ENCODE assay signal across 7 cellular contexts in the genomic region with DNA sequence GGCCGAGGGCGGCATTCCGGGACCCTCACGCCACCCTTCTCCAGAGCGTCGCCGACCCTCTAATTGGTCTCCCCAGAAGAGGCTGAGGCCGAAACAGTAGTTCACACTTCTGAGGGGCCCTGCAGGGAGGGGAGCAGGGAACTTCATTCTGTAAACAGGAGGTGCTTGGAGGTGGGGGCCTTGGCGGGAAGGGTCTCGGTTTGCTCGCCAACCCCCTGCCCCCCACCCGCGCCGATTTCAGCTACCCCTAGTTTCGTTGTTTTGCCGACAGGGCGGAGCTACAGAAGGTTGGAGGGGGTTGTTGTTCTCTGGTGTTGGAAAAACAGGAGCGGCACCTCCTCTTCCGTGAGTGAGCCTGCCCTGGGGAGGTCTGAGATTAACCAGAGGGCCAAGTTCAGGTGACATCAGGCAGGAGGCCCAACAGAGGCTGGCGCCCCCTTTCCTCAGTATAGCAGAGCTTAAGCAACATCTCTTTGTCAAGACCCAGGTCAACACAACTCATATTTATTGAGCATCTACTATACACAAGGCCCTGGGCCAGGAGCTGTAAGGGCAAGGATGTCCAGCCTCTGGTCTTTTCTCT. TPM values are rescaled to one million over a fixed set of nuclear protein-coding genes. Genes with fewer than 3 reads are reported as not detected.
A peak's percentile ranks its signal among the peaks of the same experiment; 100 is the strongest.
DNase-seq lines count a peak whose midpoint lies in the region; ATAC-seq and FAIRE-seq lines count a peak whose summit lies in the region.

No MANE protein-coding gene starts in this region.

- peaks cover 4% of the 10 kb centered on the region for H3K4me1 Mint-ChIP-seq in activated T-helper 2 cell treated with anti-CD3 and anti-CD28 coated beads, Interferon-gamma antibody, Interleukin-2, Interleukin-4, amounts not matched to agents 10 μg/mL and 5 μg/mL and 100 μg/mL, durations not matched to agents 14 hours and 24 hours and 36 hours (ENCODE audit: low read depth)
- H3K4me1 Mint-ChIP-seq in stimulated activated effector memory CD8-positive, alpha-beta T cell treated with anti-CD3 and anti-CD28 coated beads, Interleukin-12 subunit alpha, Interleukin-12 subunit beta, amount 100 ng/mL, for 72 hours = peaks cover 7% of the 10 kb centered on the region

- no peak for ATAC-seq in stimulated activated effector memory CD8-positive, alpha-beta T cell treated with anti-CD3 and anti-CD28 coated beads, Interleukin-12 subunit alpha, Interleukin-12 subunit beta, amount 100 ng/mL, for 72 hours

- H3K4me1 ChIP-seq in HUES6 (ENCODE audit: control insufficient read depth, insufficient read depth, low read length) = peaks cover 24% of the 10 kb centered on the region

- H3K27ac Mint-ChIP-seq in activated T-helper 2 cell treated with anti-CD3 and anti-CD28 coated beads, Interferon-gamma antibody, Interleukin-2, Interleukin-4, amounts not matched to agents 10 μg/mL and 5 μg/mL and 100 μg/mL, durations not matched to agents 14 hours and 24 hours and 36 hours = no peak overlapping the region
- no peak overlapping the region for H3K27ac Mint-ChIP-seq in stimulated activated effector memory CD8-positive, alpha-beta T cell treated with anti-CD3 and anti-CD28 coated beads, Interleukin-12 subunit alpha, Interleukin-12 subunit beta, amount 100 ng/mL, for 72 hours

- FAIRE-seq in HTR-8/SVneo (lab: Jason Lieb, UNC) = no peak

- H3K4me3 ChIP-seq in HUES6 (ENCODE audit: low read depth, low read length) = peak overlapping the region; percentile 85

- H3K27me3 Mint-ChIP-seq in activated T-helper 2 cell treated with anti-CD3 and anti-CD28 coated beads, Interferon-gamma antibody, Interleukin-2, Interleukin-4, amounts not matched to agents 10 μg/mL and 5 μg/mL and 100 μg/mL, durations not matched to agents 14 hours and 24 hours and 36 hours (ENCODE audit: low read depth) = peaks cover 34% of the 10 kb centered on the region

- H3K36me3 Mint-ChIP-seq in activated T-helper 2 cell treated with anti-CD3 and anti-CD28 coated beads, Interferon-gamma antibody, Interleukin-2, Interleukin-4, amounts not matched to agents 10 μg/mL and 5 μg/mL and 100 μg/mL, durations not matched to agents 14 hours and 24 hours and 36 hours (ENCODE audit: low read depth) = no peaks in the 10 kb centered on the region
- H3K36me3 Mint-ChIP-seq in stimulated activated effector memory CD8-positive, alpha-beta T cell treated with anti-CD3 and anti-CD28 coated beads, Interleukin-12 subunit alpha, Interleukin-12 subunit beta, amount 100 ng/mL, for 72 hours = no peaks in the 10 kb centered on the region

- H3K27ac ChIP-seq in HUES6 (ENCODE audit: low read depth, low read length) = peak overlapping the region; percentile 86

- intact Hi-C loops in activated T-helper 2 cell treated with anti-CD3 and anti-CD28 coated beads, Interferon-gamma antibody, Interleukin-2, Interleukin-4, amounts not matched to agents 10 μg/mL and 5 μg/mL and 100 μg/mL, durations not matched to agents 14 hours and 24 hours and 36 hours (cut with micrococcal nuclease) = no loop called here

- DNase-seq in activated T-helper 2 cell treated with anti-CD3 and anti-CD28 coated beads, Interferon-gamma antibody, Interleukin-2, Interleukin-4, amounts not matched to agents 10 μg/mL and 5 μg/mL and 100 μg/mL, durations not matched to agents 14 hours and 24 hours and 36 hours (ENCODE audit: low spot score) = no peak
- DNase-seq in islet precursor cell (peak; percentile 85), HTR-8/SVneo (ENCODE audit: insufficient read length, low spot score) (no peak)
- DNase-seq in stimulated activated effector memory CD8-positive, alpha-beta T cell treated with anti-CD3 and anti-CD28 coated beads, Interleukin-12 subunit alpha, Interleukin-12 subunit beta, amount 100 ng/mL, for 72 hours (ENCODE audit: low spot score in 2 of 2) = no peak
- DNase-seq in stimulated activated CD4-positive, alpha-beta T cell treated with anti-CD3 and anti-CD28 coated beads, Interleukin-1b, Interleukin-23, amount 100 ng/mL, for 48 hours = no peak
- no peak for DNase-seq in stimulated activated CD4-positive, alpha-beta T cell treated with anti-CD3 and anti-CD28 coated beads, Interleukin-4, amount 100 ng/mL, for 1 hour

- H3K27me3 ChIP-seq in HUES6 (ENCODE audit: control insufficient read depth, insufficient read depth, low read length) = peaks cover 6% of the 10 kb centered on the region; the same call in 1 of the 2 replicates

- peak overlapping the region; percentile 68 for H3K4me3 Mint-ChIP-seq in activated T-helper 2 cell treated with anti-CD3 and anti-CD28 coated beads, Interferon-gamma antibody, Interleukin-2, Interleukin-4, amounts not matched to agents 10 μg/mL and 5 μg/mL and 100 μg/mL, durations not matched to agents 14 hours and 24 hours and 36 hours (ENCODE audit: low read depth)
- peak overlapping the region; percentile 79 for H3K4me3 Mint-ChIP-seq in stimulated activated effector memory CD8-positive, alpha-beta T cell treated with anti-CD3 and anti-CD28 coated beads, Interleukin-12 subunit alpha, Interleukin-12 subunit beta, amount 100 ng/mL, for 72 hours

- peak overlapping the region; percentile 84 for H3K9ac ChIP-seq in HUES6 (ENCODE audit: low read length)

- peaks cover 3% of the 10 kb centered on the region; the same call in 1 of the 2 replicates for H3K9me3 ChIP-seq in HUES6 (ENCODE audit: control insufficient read depth, insufficient read depth, low read depth, low read length)

- peaks cover 14% of the 10 kb centered on the region for H3K36me3 ChIP-seq in HUES6 (ENCODE audit: control insufficient read depth, insufficient read depth, low read length)

- H3K9me3 Mint-ChIP-seq in activated T-helper 2 cell treated with anti-CD3 and anti-CD28 coated beads, Interferon-gamma antibody, Interleukin-2, Interleukin-4, amounts not matched to agents 10 μg/mL and 5 μg/mL and 100 μg/mL, durations not matched to agents 14 hours and 24 hours and 36 hours = no peaks in the 10 kb centered on the region
- H3K9me3 Mint-ChIP-seq in stimulated activated effector memory CD8-positive, alpha-beta T cell treated with anti-CD3 and anti-CD28 coated beads, Interleukin-12 subunit alpha, Interleukin-12 subunit beta, amount 100 ng/mL, for 72 hours = no peaks in the 10 kb centered on the region

RNA-seq across cellular contexts. Expression of a gene that starts 0.7 kb away (rescaled TPM):
- 0.11 and 0.71 TPM in 2 replicates for total RNA-seq in activated T-helper 2 cell treated with anti-CD3 and anti-CD28 coated beads, Interferon-gamma antibody, Interleukin-2, Interleukin-4, amounts not matched to agents 10 μg/mL and 5 μg/mL and 100 μg/mL, durations not matched to agents 14 hours and 24 hours and 36 hours

RNA-seq across cellular contexts. Expression of a gene that starts 23.7 kb away (rescaled TPM):
- 356 and 364 TPM in 2 replicates for total RNA-seq in activated T-helper 2 cell treated with anti-CD3 and anti-CD28 coated beads, Interferon-gamma antibody, Interleukin-2, Interleukin-4, amounts not matched to agents 10 μg/mL and 5 μg/mL and 100 μg/mL, durations not matched to agents 14 hours and 24 hours and 36 hours

RNA-seq across cellular contexts. Expression of a gene that starts 35.8 kb away (rescaled TPM):
- total RNA-seq in activated T-helper 2 cell treated with anti-CD3 and anti-CD28 coated beads, Interferon-gamma antibody, Interleukin-2, Interleukin-4, amounts not matched to agents 10 μg/mL and 5 μg/mL and 100 μg/mL, durations not matched to agents 14 hours and 24 hours and 36 hours = 3,925 and 4,057 TPM in 2 replicates

RNA-seq across cellular contexts. Expression of a gene that starts 37.4 kb away (rescaled TPM):
- 7.7 and 9.2 TPM in 2 replicates for total RNA-seq in activated T-helper 2 cell treated with anti-CD3 and anti-CD28 coated beads, Interferon-gamma antibody, Interleukin-2, Interleukin-4, amounts not matched to agents 10 μg/mL and 5 μg/mL and 100 μg/mL, durations not matched to agents 14 hours and 24 hours and 36 hours

RNA-seq across cellular contexts. Expression of a gene that starts 38.9 kb away (rescaled TPM):
- total RNA-seq in activated T-helper 2 cell treated with anti-CD3 and anti-CD28 coated beads, Interferon-gamma antibody, Interleukin-2, Interleukin-4, amounts not matched to agents 10 μg/mL and 5 μg/mL and 100 μg/mL, durations not matched to agents 14 hours and 24 hours and 36 hours = 43.9 and 45.2 TPM in 2 replicates
